ENCODE assay signal across 25 cellular contexts in genomic region chr13:89763011-89763410, GRCh38.
A peak's percentile ranks its signal among the peaks of the same experiment; 100 is the strongest.
DNase-seq lines count a peak whose midpoint lies in the region; ATAC-seq and TF ChIP-seq lines count a peak whose summit lies in the region.
"Had no signal": no experiment of that assay in that cellular context is flagged by ENCODE, and none has a peak within 500 bp of the region (broad histone marks: within the 10 kb centered on the region; RNA-seq: fewer than 3 reads in every experiment).

No MANE protein-coding gene starts in this region.

- H3K27me3 ChIP-seq in mammary epithelial cell (ENCODE audit: insufficient read depth, low read length) = no peaks in the 10 kb centered on the region
- H3K27me3 ChIP-seq: BE2C, SJCRH30 had no signal

- BruUV-seq in mammary epithelial cell (replicated peaks; lab: Mats Ljungman, UMichigan) = no TSS peak

- no peak overlapping the region for H2AFZ ChIP-seq in mammary epithelial cell (ENCODE audit: low read depth, low read length)

- dilution Hi-C loops in mammary epithelial cell (cut with HindIII; ENCODE audit: low sequenced_read_pairs) = no loop called here

- H3K36me3 ChIP-seq in mammary epithelial cell (ENCODE audit: insufficient read depth, low read length) = no peaks in the 10 kb centered on the region
- H3K36me3 ChIP-seq: BE2C, SJCRH30 had no signal

- H3K9ac ChIP-seq in mammary epithelial cell (ENCODE audit: insufficient read depth, low read length) = no peak overlapping the region

- H3K4me3 ChIP-seq in mammary epithelial cell (replicated peaks in 1 of 3; ENCODE audit: insufficient read depth in 1 of 3, low read depth in 2 of 3, low read length in 3 of 3) = no peak overlapping the region
- H3K4me3 ChIP-seq in fibroblast of pulmonary artery (replicated peaks; ENCODE audit: low read depth, low read length) = no peak overlapping the region
- H3K4me3 ChIP-seq: K562, SJCRH30 had no signal

- in situ Hi-C loops in mammary epithelial cell (cut with MboI; ENCODE audit: low sequenced_read_pairs in 2 of 2) = no loop called here

- CTCF ChIA-PET in mammary epithelial cell (lab: Charles Lee; ENCODE audit: low non-redundant PET) = no interaction called here

- H3K27ac ChIP-seq in mammary epithelial cell (ENCODE audit: insufficient read depth, low read depth, low read length) = no peak overlapping the region
- H3K27ac ChIP-seq: SJCRH30 had no signal

- no peaks in the 10 kb centered on the region for H3K4me1 ChIP-seq in mammary epithelial cell (ENCODE audit: insufficient read depth, low read length)
- H3K4me1 ChIP-seq: BE2C, SJCRH30 had no signal

- WGBS in mammary epithelial cell (ENCODE audit: low coverage, missing lambda C conversion rate) = 27% methylated on average over 1 of the region's 1 CpG

- TF ChIP-seq CTCF in mammary epithelial cell (conservative IDR thresholded peaks at IDR 0.05 in 1 of 2, IDR thresholded peaks at IDR 0.05 in 1 of 2; ENCODE audit: extremely low read depth in 1 of 2, insufficient read depth in 1 of 2, low read depth in 1 of 2, low read length in 2 of 2) (no peak), fibroblast of pulmonary artery (IDR thresholded peaks at IDR 0.05; ENCODE audit: low read length, missing control alignments) (no peak)

- H4K20me1 ChIP-seq in mammary epithelial cell (ENCODE audit: insufficient read depth, low read length) = no peaks in the 10 kb centered on the region

- H3K79me2 ChIP-seq in mammary epithelial cell (ENCODE audit: insufficient read depth, low read length) = no peaks in the 10 kb centered on the region

- H3K4me2 ChIP-seq in mammary epithelial cell (ENCODE audit: insufficient read depth, low read depth, low read length) = peak overlapping the region; percentile 36

- no peaks in the 10 kb centered on the region for H3K9me3 ChIP-seq in mammary epithelial cell (replicated peaks; ENCODE audit: insufficient read depth, low read length)
- H3K9me3 ChIP-seq: BE2C, SJCRH30 had no signal

- intact Hi-C loops in mammary epithelial cell (cut with micrococcal nuclease) = no loop called here

- peak; percentile 49 for DNase-seq in ELR (ENCODE audit: low read depth)
- peak; percentile 3 for DNase-seq in RKO (ENCODE audit: low spot score)
- peak; percentile 41 for DNase-seq in mammary epithelial cell
- DNase-seq in fibroblast of pulmonary artery (ENCODE audit: low read depth) = peak; percentile 3
- DNase-seq in stimulated activated CD4-positive, alpha-beta T cell treated with anti-CD3 and anti-CD28 coated beads, Interleukin-4, amount 100 ng/mL, for 4 hours = no peak
- DNase-seq in SIG-M5 treated with dmso at 0.1 percent for 504 hours (lab: John Stamatoyannopoulos, UW; ENCODE audit: unreplicated experiment) = no peak
- DNase-seq: 8988T, ACHN, BE2C, Calu3, DND-41, Kasumi-1, MV-4-11, NCI-H1105, NCI-H146, NCI-H2029, NCI-H446 treated with DMSO at 0.1 percent for 48 hours, NCI-H526, SJCRH30 had no signal

- ATAC-seq in GM19463 (IDR thresholded peaks at IDR 0.05; ENCODE audit: unreplicated experiment) (no peak), GM18858 (IDR thresholded peaks at IDR 0.05; ENCODE audit: unreplicated experiment) (no peak)
- ATAC-seq: HepG2, K562, Panc1, SK-N-SH treated with all-trans-retinoic acid at 6 μM for 48 hours had no signal

Comparison
In these comparisons a context has a peak if more than half of its experiments do, and no peak if none do; other contexts are left out.
1. DNase-seq: peak in ELR (single experiment), RKO (single experiment), mammary epithelial cell (single experiment) and fibroblast of pulmonary artery (single experiment); none in stimulated activated CD4-positive, alpha-beta T cell treated with anti-CD3 and anti-CD28 coated beads, Interleukin-4, amount 100 ng/mL, for 4 hours (0 of 2) and SIG-M5 treated with dmso at 0.1 percent for 504 hours (single experiment).